ENCODE assay signal across 8 cellular contexts in the genomic region with DNA sequence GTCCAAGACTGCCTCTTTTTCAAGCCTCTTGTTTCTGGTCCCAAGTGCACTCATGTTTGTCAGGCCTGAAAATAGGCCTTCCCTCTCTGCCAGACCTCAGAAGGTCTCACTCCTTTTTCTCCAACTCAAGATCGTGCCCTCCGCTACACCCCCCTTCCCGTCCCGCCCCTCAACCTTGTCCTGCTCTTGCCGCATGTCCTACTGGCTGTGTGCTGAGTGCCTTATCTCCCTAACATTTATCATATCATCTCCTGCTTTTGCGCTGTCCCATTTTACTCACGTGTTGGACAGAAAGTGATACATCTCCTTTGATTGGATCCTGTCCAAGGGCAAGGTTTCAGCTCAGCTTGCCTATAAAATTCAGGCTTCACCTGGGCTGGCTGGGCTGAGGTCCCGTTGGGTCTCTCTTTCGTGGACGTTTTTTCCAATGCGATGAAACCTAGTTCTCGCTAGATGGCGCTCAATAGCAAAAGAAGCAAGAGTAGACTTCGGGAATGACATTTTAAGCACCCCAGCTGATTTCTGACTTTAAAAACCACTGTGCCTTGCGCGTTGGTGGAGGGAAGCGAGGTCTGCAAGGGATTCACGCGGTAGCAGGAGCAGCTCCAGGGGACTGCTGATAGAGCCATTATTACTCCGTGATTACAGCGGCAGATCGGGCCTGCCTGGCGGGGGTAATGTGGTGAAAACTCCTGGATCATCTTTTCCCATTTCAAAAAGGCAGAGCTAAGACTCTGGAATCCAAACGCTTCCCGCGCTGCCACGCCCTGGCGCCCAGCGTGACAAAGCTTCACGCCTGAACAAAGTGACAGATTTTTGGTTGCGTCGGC.
A peak's percentile ranks its signal among the peaks of the same experiment; 100 is the strongest.
DNase-seq lines count a peak whose midpoint lies in the region; FAIRE-seq and TF ChIP-seq lines count a peak whose summit lies in the region.

No MANE protein-coding gene starts in this region.

- TF ChIP-seq CTCF in 22Rv1 (IDR thresholded peaks at IDR 0.05): peak; percentile 77

- POLR2A ChIA-PET in HEK293T (lab: Yijun Ruan, JAX): no interaction called here

- DNase-seq in GM04504 (ENCODE audit: low read depth) (peak; percentile 54), HEK293T (ENCODE audit: extremely low spot score) (peak; percentile 71), M059J (ENCODE audit: low read depth) (peak; percentile 86), SHP77 treated with DMSO at 0.1 percent for 48 hours (lab: John Stamatoyannopoulos, UW) (peak; percentile 35), caudate nucleus (lab: John Stamatoyannopoulos, UW) (peak in 48 of 61 donors; percentile 5 to 86 (median 50)), smooth muscle cell of the brain vasculature (ENCODE audit: low read depth, low spot score) (peak; percentile 44)

- CTCF ChIA-PET in HEK293T (lab: Yijun Ruan, JAX): interaction anchor here (0.6 to 2.2 kb wide), 7 partner anchors 10 to 748 kb away, joined by 3 to 9 read pairs (median 4); no protein-coding TSS in a partner anchor

- peak; percentile 69 for FAIRE-seq in islet of Langerhans (lab: Jason Lieb, UNC)

- no peak overlapping the region for H3K27ac ChIP-seq in 22Rv1
- H3K27ac ChIP-seq in caudate nucleus (ENCODE audit: low read depth, low read length): peak overlapping the region; percentile 40

TF ChIP-seq in HEK293T, 16 proteins besides CTCF, POLR2A, EP300 and RAD21:
- TF ChIP-seq TARDBP (IDR thresholded peaks at IDR 0.05) (no peak), ARNT (IDR thresholded peaks at IDR 0.05) (no peak), FOXK2 (IDR thresholded peaks at IDR 0.05) (no peak), L3MBTL2 (conservative IDR thresholded peaks at IDR 0.05) (peak; percentile 47; the same call in 1 of the 2 replicates), ELF4 (IDR thresholded peaks at IDR 0.05) (no peak), HDGF (IDR thresholded peaks at IDR 0.05; ENCODE audit: borderline replicate concordance) (no peak), CTBP1 (IDR thresholded peaks at IDR 0.05; ENCODE audit: borderline replicate concordance) (no peak), NFRKB (IDR thresholded peaks at IDR 0.05) (no peak), LEF1 (IDR thresholded peaks at IDR 0.05; ENCODE audit: borderline replicate concordance) (no peak), FOXA1 (IDR thresholded peaks at IDR 0.05) (no peak)
- TF ChIP-seq, protein P1, sequence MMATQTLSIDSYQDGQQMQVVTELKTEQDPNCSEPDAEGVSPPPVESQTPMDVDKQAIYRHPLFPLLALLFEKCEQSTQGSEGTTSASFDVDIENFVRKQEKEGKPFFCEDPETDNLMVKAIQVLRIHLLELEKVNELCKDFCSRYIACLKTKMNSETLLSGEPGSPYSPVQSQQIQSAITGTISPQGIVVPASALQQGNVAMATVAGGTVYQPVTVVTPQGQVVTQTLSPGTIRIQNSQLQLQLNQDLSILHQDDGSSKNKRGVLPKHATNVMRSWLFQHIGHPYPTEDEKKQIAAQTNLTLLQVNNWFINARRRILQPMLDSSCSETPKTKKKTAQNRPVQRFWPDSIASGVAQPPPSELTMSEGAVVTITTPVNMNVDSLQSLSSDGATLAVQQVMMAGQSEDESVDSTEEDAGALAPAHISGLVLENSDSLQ (IDR thresholded peaks at IDR 0.05): peak; percentile 88

Comparison
In these comparisons a context has a peak if more than half of its experiments do, and no peak if none do; other contexts are left out.
1. DNase-seq: peak in every context shown above with its lines; median percentile 86 in M059J; 71 in HEK293T; 54 in GM04504; 50 in caudate nucleus; 44 in smooth muscle cell of the brain vasculature; 35 in SHP77 treated with DMSO at 0.1 percent for 48 hours.